In genomic region chr15:95431518-95431917, GRCh38 we compare ENCODE assay signal across 21 cellular contexts.
DNase-seq lines count a peak whose midpoint lies in the region; ATAC-seq and TF ChIP-seq lines count a peak whose summit lies in the region.
"Had no signal": no experiment of that assay in that cellular context is flagged by ENCODE, and none has a peak within 500 bp of the region (broad histone marks: within the 10 kb centered on the region; RNA-seq: fewer than 3 reads in every experiment).

No MANE protein-coding gene starts in this region.

- H3K18ac ChIP-seq in trophoblast cell (ENCODE audit: low read length) = no peak overlapping the region

- no peaks in the 10 kb centered on the region for H3K79me2 ChIP-seq in trophoblast cell (ENCODE audit: control insufficient read depth, insufficient read depth, low read length, poor library complexity)

- no peak overlapping the region for H3K14ac ChIP-seq in trophoblast cell (ENCODE audit: low read length)

- H3K9me3 ChIP-seq in adipocyte (ENCODE audit: control insufficient read depth, low read length) (peaks cover 2% of the 10 kb centered on the region), trophoblast cell (ENCODE audit: insufficient read depth, low read depth, low read length) (no peaks in the 10 kb centered on the region), esophagus squamous epithelium (peaks cover 0 to under 1% (median 0%) of the 10 kb centered on the region in 3 donors)
- H3K9me3 ChIP-seq: BLaER1 had no signal

- no peak overlapping the region for H3K4me3 Mint-ChIP-seq in activated naive CD8-positive, alpha-beta T cell treated with anti-CD3 and anti-CD28 coated beads for 36 hours
- H3K4me3 Mint-ChIP-seq: B cell; CD4-positive, CD25-positive, alpha-beta regulatory T cell; CD8-positive, alpha-beta T cell; H9 had no signal

- no peaks in the 10 kb centered on the region for H3K36me3 ChIP-seq in adipocyte (ENCODE audit: control insufficient read depth, insufficient read depth, low read length, severe bottlenecking)
- H3K36me3 ChIP-seq in trophoblast cell (ENCODE audit: control insufficient read depth in 1 of 2, insufficient read depth in 2 of 2, low read length in 2 of 2) = no peaks in the 10 kb centered on the region
- H3K36me3 ChIP-seq in esophagus squamous epithelium = no peaks in the 10 kb centered on the region
- H3K36me3 ChIP-seq: BLaER1 had no signal

- peaks cover 5% of the 10 kb centered on the region for H3K9me3 Mint-ChIP-seq in activated naive CD8-positive, alpha-beta T cell treated with anti-CD3 and anti-CD28 coated beads for 36 hours
- H3K9me3 Mint-ChIP-seq: H9 had no signal

- DNase-seq in adipocyte (ENCODE audit: low read depth) (no peak), coronary artery (ENCODE audit: low spot score) (no peak), trophoblast cell (no peak), esophagus squamous epithelium (lab: John Stamatoyannopoulos, UW) (no peak)
- DNase-seq in activated naive CD8-positive, alpha-beta T cell treated with anti-CD3 and anti-CD28 coated beads for 36 hours = no peak
- DNase-seq: Caco-2; CD4-positive, CD25-positive, alpha-beta regulatory T cell; CD8-positive, alpha-beta T cell; DMS153; DMS79; EL; GDM1; GM23248; H9 had no signal

- H2AK5ac ChIP-seq in trophoblast cell (ENCODE audit: low read length) = no peak overlapping the region

- no peak overlapping the region for H3K27ac Mint-ChIP-seq in activated naive CD8-positive, alpha-beta T cell treated with anti-CD3 and anti-CD28 coated beads for 36 hours
- H3K27ac Mint-ChIP-seq: B cell; CD4-positive, CD25-positive, alpha-beta regulatory T cell; CD8-positive, alpha-beta T cell; H9 had no signal

- intact Hi-C loops in esophagus squamous epithelium (cut with DNase I) = no loop called here

- no peak overlapping the region for H3K4ac ChIP-seq in trophoblast cell (ENCODE audit: low read depth, low read length)

- no peak overlapping the region for H2AFZ ChIP-seq in trophoblast cell (ENCODE audit: insufficient read depth, low read length, poor library complexity)
- H2AFZ ChIP-seq: GM23248 had no signal

- no peak overlapping the region for H3K4me2 ChIP-seq in trophoblast cell (ENCODE audit: low read length)
- H3K4me2 ChIP-seq: BLaER1 had no signal

- no peak overlapping the region for H2BK120ac ChIP-seq in trophoblast cell (ENCODE audit: insufficient read depth, low read length, poor library complexity)

- no peak overlapping the region for H2BK5ac ChIP-seq in trophoblast cell (ENCODE audit: low read depth, low read length, poor library complexity)

- TF ChIP-seq CTCF in coronary artery (IDR thresholded peaks at IDR 0.05) (no peak), esophagus squamous epithelium (IDR thresholded peaks at IDR 0.05) (no peak)

- H3K4me3 ChIP-seq in adipocyte (ENCODE audit: low read length) (peak overlapping the region; percentile 40), coronary artery (no peak overlapping the region), trophoblast cell (ENCODE audit: low read depth, low read length) (no peak overlapping the region), esophagus squamous epithelium (no peak overlapping the region)
- H3K4me3 ChIP-seq: BLaER1, GM12878, GM23248 had no signal

- no CpG with 5 or more reads among the region's 1 CpG for WGBS in trophoblast cell (ENCODE audit: extremely low coverage, insufficient coverage, insufficient read length)
- 52 to 57% methylated on average over 1 of the region's 1 CpG for WGBS in esophagus squamous epithelium, 2 donors

- H3K4me1 Mint-ChIP-seq in activated naive CD8-positive, alpha-beta T cell treated with anti-CD3 and anti-CD28 coated beads for 36 hours = no peaks in the 10 kb centered on the region
- H3K4me1 Mint-ChIP-seq: B cell; CD4-positive, CD25-positive, alpha-beta regulatory T cell; H9 had no signal

- H4K91ac ChIP-seq in trophoblast cell (ENCODE audit: low read depth, low read length) = no peak overlapping the region

- H4K8ac ChIP-seq in trophoblast cell (ENCODE audit: low read depth, low read length) = no peak overlapping the region

- peak overlapping the region; percentile 46 for H2BK12ac ChIP-seq in trophoblast cell (ENCODE audit: low read length)

- peak overlapping the region; percentile 75 for H3K9ac ChIP-seq in adipocyte (ENCODE audit: low read length)
- no peak overlapping the region for H3K9ac ChIP-seq in trophoblast cell (ENCODE audit: low read length)
- H3K9ac ChIP-seq: BLaER1, GM23248 had no signal

- no peaks in the 10 kb centered on the region for H3K27me3 Mint-ChIP-seq in activated naive CD8-positive, alpha-beta T cell treated with anti-CD3 and anti-CD28 coated beads for 36 hours
- H3K27me3 Mint-ChIP-seq: B cell; CD4-positive, CD25-positive, alpha-beta regulatory T cell had no signal

- H3K36me3 Mint-ChIP-seq in activated naive CD8-positive, alpha-beta T cell treated with anti-CD3 and anti-CD28 coated beads for 36 hours = no peaks in the 10 kb centered on the region
- H3K36me3 Mint-ChIP-seq: CD4-positive, CD25-positive, alpha-beta regulatory T cell; CD8-positive, alpha-beta T cell had no signal

- no peaks in the 10 kb centered on the region for H3K27me3 ChIP-seq in adipocyte (replicated peaks; ENCODE audit: control insufficient read depth, insufficient read depth, low read length)
- no peaks in the 10 kb centered on the region for H3K27me3 ChIP-seq in trophoblast cell (ENCODE audit: insufficient read depth, low read length)
- H3K27me3 ChIP-seq in esophagus squamous epithelium = no peaks in the 10 kb centered on the region
- H3K27me3 ChIP-seq: BLaER1 had no signal

- no peak overlapping the region for H3K23ac ChIP-seq in trophoblast cell (ENCODE audit: low read length)

- H3K79me1 ChIP-seq in trophoblast cell (ENCODE audit: low read length) = peaks cover 4% of the 10 kb centered on the region

- H4K12ac ChIP-seq in trophoblast cell (ENCODE audit: low read depth, low read length) = no peak overlapping the region

- H3K4me1 ChIP-seq in adipocyte (ENCODE audit: control insufficient read depth, insufficient read depth, low read length) (peaks cover 26% of the 10 kb centered on the region), trophoblast cell (ENCODE audit: control insufficient read depth in 1 of 2, insufficient read depth in 2 of 2, low read length in 2 of 2) (no peaks in the 10 kb centered on the region), esophagus squamous epithelium (no peaks in the 10 kb centered on the region)
- H3K4me1 ChIP-seq: BLaER1, Caco-2 had no signal

- ATAC-seq in GM21381 (IDR thresholded peaks at IDR 0.05; ENCODE audit: unreplicated experiment) = no peak
- no peak for ATAC-seq in GM18511 (IDR thresholded peaks at IDR 0.05; ENCODE audit: unreplicated experiment)
- ATAC-seq: CD8-positive, alpha-beta T cell; GM12878; HCT116 had no signal

- no peak for TF ChIP-seq POLR2A in esophagus squamous epithelium (IDR thresholded peaks at IDR 0.05)

- peak overlapping the region; percentile 76 to 80 for H3K27ac ChIP-seq in coronary artery
- H3K27ac ChIP-seq in trophoblast cell (ENCODE audit: low read depth, low read length) = no peak overlapping the region
- no peak overlapping the region for H3K27ac ChIP-seq in esophagus squamous epithelium
- H3K27ac ChIP-seq: BLaER1, C4-2B, GM23248 had no signal

Comparison
In these comparisons a context has a peak if more than half of its experiments do, and no peak if none do; other contexts are left out.
1. H3K27ac ChIP-seq: peak in coronary artery (2 of 2); none in trophoblast cell (single experiment) and esophagus squamous epithelium (0 of 4).